In genomic region chr3:11096266-11097135, GRCh38 we compare ENCODE assay signal across 1 cellular context.
TF ChIP-seq lines count a peak whose summit lies in the region.

No MANE protein-coding gene starts in this region.

TF ChIP-seq in HEK293, 187 proteins besides CTCF, POLR2A, EP300 and RAD21 (continued from another document and continues in another):
- TF ChIP-seq, protein P1, sequence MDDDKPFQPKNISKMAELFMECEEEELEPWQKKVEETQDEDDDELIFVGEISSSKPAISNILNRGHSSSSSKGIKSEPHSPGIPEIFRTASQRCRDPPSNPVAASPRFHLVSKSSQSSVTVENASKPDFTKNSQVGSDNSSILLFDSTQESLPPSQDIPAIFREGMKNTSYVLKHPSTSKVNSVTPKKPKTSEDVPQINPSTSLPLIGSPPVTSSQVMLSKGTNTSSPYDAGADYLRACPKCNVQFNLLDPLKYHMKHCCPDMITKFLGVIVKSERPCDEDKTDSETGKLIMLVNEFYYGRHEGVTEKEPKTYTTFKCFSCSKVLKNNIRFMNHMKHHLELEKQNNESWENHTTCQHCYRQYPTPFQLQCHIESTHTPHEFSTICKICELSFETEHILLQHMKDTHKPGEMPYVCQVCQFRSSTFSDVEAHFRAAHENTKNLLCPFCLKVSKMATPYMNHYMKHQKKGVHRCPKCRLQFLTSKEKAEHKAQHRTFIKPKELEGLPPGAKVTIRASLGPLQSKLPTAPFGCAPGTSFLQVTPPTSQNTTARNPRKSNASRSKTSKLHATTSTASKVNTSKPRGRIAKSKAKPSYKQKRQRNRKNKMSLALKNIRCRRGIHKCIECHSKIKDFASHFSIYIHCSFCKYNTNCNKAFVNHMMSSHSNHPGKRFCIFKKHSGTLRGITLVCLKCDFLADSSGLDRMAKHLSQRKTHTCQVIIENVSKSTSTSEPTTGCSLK (tag by site-specific recombination; IDR thresholded peaks at IDR 0.05): no peak
- TF ChIP-seq, protein P2, sequence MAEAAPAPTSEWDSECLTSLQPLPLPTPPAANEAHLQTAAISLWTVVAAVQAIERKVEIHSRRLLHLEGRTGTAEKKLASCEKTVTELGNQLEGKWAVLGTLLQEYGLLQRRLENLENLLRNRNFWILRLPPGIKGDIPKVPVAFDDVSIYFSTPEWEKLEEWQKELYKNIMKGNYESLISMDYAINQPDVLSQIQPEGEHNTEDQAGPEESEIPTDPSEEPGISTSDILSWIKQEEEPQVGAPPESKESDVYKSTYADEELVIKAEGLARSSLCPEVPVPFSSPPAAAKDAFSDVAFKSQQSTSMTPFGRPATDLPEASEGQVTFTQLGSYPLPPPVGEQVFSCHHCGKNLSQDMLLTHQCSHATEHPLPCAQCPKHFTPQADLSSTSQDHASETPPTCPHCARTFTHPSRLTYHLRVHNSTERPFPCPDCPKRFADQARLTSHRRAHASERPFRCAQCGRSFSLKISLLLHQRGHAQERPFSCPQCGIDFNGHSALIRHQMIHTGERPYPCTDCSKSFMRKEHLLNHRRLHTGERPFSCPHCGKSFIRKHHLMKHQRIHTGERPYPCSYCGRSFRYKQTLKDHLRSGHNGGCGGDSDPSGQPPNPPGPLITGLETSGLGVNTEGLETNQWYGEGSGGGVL (tag by site-specific recombination; IDR thresholded peaks at IDR 0.05): peak; percentile 59; the same call in 1 of the 2 replicates
- TF ChIP-seq ZNF837 (tag by site-specific recombination; IDR thresholded peaks at IDR 0.05) (no peak), ZNF677 (tag by site-specific recombination; IDR thresholded peaks at IDR 0.05) (no peak), WT1 (tag by site-specific recombination; IDR thresholded peaks at IDR 0.05) (peak; percentile 33; the same call in 1 of the 2 replicates), ZNF48 (tag by site-specific recombination; IDR thresholded peaks at IDR 0.05) (no peak), ZNF26 (tag by site-specific recombination; IDR thresholded peaks at IDR 0.05) (no peak), ZNF138 (tag by site-specific recombination; IDR thresholded peaks at IDR 0.05; ENCODE audit: borderline replicate concordance) (no peak), ZNF354C (tag by site-specific recombination; IDR thresholded peaks at IDR 0.05; ENCODE audit: borderline replicate concordance, low read depth) (no peak), YY1 (tag by site-specific recombination; IDR thresholded peaks at IDR 0.05) (no peak), ZNF404 (tag by site-specific recombination; IDR thresholded peaks at IDR 0.05) (no peak), ZNF664 (tag by site-specific recombination; IDR thresholded peaks at IDR 0.05) (no peak), ZNF157 (tag by site-specific recombination; IDR thresholded peaks at IDR 0.05) (no peak), ZSCAN16 (tag by site-specific recombination; IDR thresholded peaks at IDR 0.05) (no peak), ZBTB20 (tag by site-specific recombination; IDR thresholded peaks at IDR 0.05) (peak; percentile 57), ZNF639 (tag by site-specific recombination; IDR thresholded peaks at IDR 0.05) (no peak), ZNF16 (tag by site-specific recombination; IDR thresholded peaks at IDR 0.05; ENCODE audit: low read depth) (peak; percentile 74), ZBTB10 (tag by site-specific recombination; IDR thresholded peaks at IDR 0.05) (no peak), ZNF513 (tag by site-specific recombination; IDR thresholded peaks at IDR 0.05) (no peak), SALL2 (tag by site-specific recombination; IDR thresholded peaks at IDR 0.05; ENCODE audit: borderline replicate concordance) (no peak), ZNF621 (tag by site-specific recombination; IDR thresholded peaks at IDR 0.05) (no peak), GLIS2 (tag by site-specific recombination; IDR thresholded peaks at IDR 0.05) (peak; percentile 89), SP2 (tag by site-specific recombination; IDR thresholded peaks at IDR 0.05) (no peak), IKZF3 (tag by site-specific recombination; IDR thresholded peaks at IDR 0.05) (0 out of 2 replicates have a peak, but pooled peaks have one; percentile 29), ZIC2 (tag by site-specific recombination; IDR thresholded peaks at IDR 0.05) (peak; percentile 98), KLF8 (tag by site-specific recombination; IDR thresholded peaks at IDR 0.05) (peak; percentile 57), ZFP37 (tag by site-specific recombination; IDR thresholded peaks at IDR 0.05) (peak; percentile 78), ZNF518A (tag by site-specific recombination; conservative IDR thresholded peaks at IDR 0.05; ENCODE audit: low read depth) (no peak), ZNF548 (tag by site-specific recombination; IDR thresholded peaks at IDR 0.05) (no peak), ZNF530 (tag by site-specific recombination; IDR thresholded peaks at IDR 0.05; ENCODE audit: low read depth) (no peak)
- TF ChIP-seq, protein P3, sequence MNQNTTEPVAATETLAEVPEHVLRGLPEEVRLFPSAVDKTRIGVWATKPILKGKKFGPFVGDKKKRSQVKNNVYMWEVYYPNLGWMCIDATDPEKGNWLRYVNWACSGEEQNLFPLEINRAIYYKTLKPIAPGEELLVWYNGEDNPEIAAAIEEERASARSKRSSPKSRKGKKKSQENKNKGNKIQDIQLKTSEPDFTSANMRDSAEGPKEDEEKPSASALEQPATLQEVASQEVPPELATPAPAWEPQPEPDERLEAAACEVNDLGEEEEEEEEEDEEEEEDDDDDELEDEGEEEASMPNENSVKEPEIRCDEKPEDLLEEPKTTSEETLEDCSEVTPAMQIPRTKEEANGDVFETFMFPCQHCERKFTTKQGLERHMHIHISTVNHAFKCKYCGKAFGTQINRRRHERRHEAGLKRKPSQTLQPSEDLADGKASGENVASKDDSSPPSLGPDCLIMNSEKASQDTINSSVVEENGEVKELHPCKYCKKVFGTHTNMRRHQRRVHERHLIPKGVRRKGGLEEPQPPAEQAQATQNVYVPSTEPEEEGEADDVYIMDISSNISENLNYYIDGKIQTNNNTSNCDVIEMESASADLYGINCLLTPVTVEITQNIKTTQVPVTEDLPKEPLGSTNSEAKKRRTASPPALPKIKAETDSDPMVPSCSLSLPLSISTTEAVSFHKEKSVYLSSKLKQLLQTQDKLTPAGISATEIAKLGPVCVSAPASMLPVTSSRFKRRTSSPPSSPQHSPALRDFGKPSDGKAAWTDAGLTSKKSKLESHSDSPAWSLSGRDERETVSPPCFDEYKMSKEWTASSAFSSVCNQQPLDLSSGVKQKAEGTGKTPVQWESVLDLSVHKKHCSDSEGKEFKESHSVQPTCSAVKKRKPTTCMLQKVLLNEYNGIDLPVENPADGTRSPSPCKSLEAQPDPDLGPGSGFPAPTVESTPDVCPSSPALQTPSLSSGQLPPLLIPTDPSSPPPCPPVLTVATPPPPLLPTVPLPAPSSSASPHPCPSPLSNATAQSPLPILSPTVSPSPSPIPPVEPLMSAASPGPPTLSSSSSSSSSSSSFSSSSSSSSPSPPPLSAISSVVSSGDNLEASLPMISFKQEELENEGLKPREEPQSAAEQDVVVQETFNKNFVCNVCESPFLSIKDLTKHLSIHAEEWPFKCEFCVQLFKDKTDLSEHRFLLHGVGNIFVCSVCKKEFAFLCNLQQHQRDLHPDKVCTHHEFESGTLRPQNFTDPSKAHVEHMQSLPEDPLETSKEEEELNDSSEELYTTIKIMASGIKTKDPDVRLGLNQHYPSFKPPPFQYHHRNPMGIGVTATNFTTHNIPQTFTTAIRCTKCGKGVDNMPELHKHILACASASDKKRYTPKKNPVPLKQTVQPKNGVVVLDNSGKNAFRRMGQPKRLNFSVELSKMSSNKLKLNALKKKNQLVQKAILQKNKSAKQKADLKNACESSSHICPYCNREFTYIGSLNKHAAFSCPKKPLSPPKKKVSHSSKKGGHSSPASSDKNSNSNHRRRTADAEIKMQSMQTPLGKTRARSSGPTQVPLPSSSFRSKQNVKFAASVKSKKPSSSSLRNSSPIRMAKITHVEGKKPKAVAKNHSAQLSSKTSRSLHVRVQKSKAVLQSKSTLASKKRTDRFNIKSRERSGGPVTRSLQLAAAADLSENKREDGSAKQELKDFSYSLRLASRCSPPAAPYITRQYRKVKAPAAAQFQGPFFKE (tag by site-specific recombination; IDR thresholded peaks at IDR 0.05; ENCODE audit: borderline replicate concordance): no peak
- TF ChIP-seq, protein P4, sequence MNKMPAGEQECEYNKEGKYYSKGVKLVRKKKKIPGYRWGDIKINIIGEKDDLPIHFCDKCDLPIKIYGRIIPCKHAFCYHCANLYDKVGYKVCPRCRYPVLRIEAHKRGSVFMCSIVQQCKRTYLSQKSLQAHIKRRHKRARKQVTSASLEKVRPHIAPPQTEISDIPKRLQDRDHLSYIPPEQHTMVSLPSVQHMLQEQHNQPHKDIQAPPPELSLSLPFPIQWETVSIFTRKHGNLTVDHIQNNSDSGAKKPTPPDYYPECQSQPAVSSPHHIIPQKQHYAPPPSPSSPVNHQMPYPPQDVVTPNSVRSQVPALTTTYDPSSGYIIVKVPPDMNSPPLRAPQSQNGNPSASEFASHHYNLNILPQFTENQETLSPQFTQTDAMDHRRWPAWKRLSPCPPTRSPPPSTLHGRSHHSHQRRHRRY (tag by site-specific recombination; IDR thresholded peaks at IDR 0.05): no peak
